ENCODE assay signal across 17 cellular contexts in genomic region chr6:143135326-143135725, GRCh38.
A peak's percentile ranks its signal among the peaks of the same experiment; 100 is the strongest.
DNase-seq lines count a peak whose midpoint lies in the region; ATAC-seq and TF ChIP-seq lines count a peak whose summit lies in the region.
"Had no signal": no experiment of that assay in that cellular context is flagged by ENCODE, and none has a peak within 500 bp of the region (broad histone marks: within the 10 kb centered on the region; RNA-seq: fewer than 3 reads in every experiment).

No MANE protein-coding gene starts in this region.

- peak; percentile 4 for DNase-seq in MCF 10A (ENCODE audit: unreplicated experiment)
- no peak for DNase-seq in breast epithelium (ENCODE audit: low spot score in 2 of 2)
- DNase-seq in astrocyte of the spinal cord (ENCODE audit: low read depth, low spot score), result peak; percentile 5
- peak; percentile 7 to 10 for DNase-seq in lung microvascular endothelial cell (ENCODE audit: low read depth in 2 of 2)
- no peak for DNase-seq in foreskin melanocyte
- no peak for DNase-seq in NCI-H1436 (lab: John Stamatoyannopoulos, UW)
- no peak for DNase-seq in NCI-H226
- DNase-seq: DND-41, NCI-H146, NCI-H2081 treated with DMSO at 0.1 percent for 48 hours, NCI-H510A treated with DMSO at 0.1 percent for 48 hours had no signal

- TF ChIP-seq POLR2A in breast epithelium (IDR thresholded peaks at IDR 0.05), result no peak

- peaks cover 6 to 15% of the 10 kb centered on the region in 2 donors for H3K9me3 ChIP-seq in breast epithelium

- no peak for ATAC-seq in GM21576 (IDR thresholded peaks at IDR 0.05; ENCODE audit: unreplicated experiment)
- ATAC-seq: A549, GM23338, HCT116 had no signal

- H3K36me3 Mint-ChIP-seq in MCF 10A (ENCODE audit: insufficient read depth, unreplicated experiment), result peaks cover 47% of the 10 kb centered on the region

- H3K4me3 ChIP-seq in breast epithelium (no peak overlapping the region), astrocyte of the spinal cord (ENCODE audit: low read depth, low read length) (no peak overlapping the region)
- H3K4me3 ChIP-seq: A549; BLaER1 treated with 17β-estradiol and CSF1 and Interleukin-3, amounts not matched to agents 10 nM and 100 nM; GM23338; K562 had no signal

- POLR2A ChIA-PET in MCF 10A (lab: Yijun Ruan, JAX), result interaction anchor here (0.6 kb wide), 1 partner anchor 229 kb away, joined by 3 read pairs; no protein-coding TSS in a partner anchor

- H3K27ac Mint-ChIP-seq in MCF 10A (ENCODE audit: low read depth, unreplicated experiment), result peak overlapping the region; percentile 9
- H3K27ac Mint-ChIP-seq: GM23338 had no signal

- no peaks in the 10 kb centered on the region for H3K4me1 ChIP-seq in breast epithelium
- H3K4me1 ChIP-seq: A549 had no signal

- no peak overlapping the region for H3K4me3 Mint-ChIP-seq in MCF 10A (ENCODE audit: unreplicated experiment)
- H3K4me3 Mint-ChIP-seq: GM23338 had no signal

- in situ Hi-C loops in astrocyte of the spinal cord (cut with HindIII; ENCODE audit: low sequenced_read_pairs), result no loop called here

- H3K27me3 ChIP-seq in breast epithelium, result no peaks in the 10 kb centered on the region
- H3K27me3 ChIP-seq: BLaER1 treated with 17β-estradiol and CSF1 and Interleukin-3, amounts not matched to agents 10 nM and 100 nM had no signal

- H3K4me1 Mint-ChIP-seq in MCF 10A (ENCODE audit: insufficient read depth, unreplicated experiment), result peaks cover 17% of the 10 kb centered on the region
- H3K4me1 Mint-ChIP-seq: GM23338 had no signal

- intact Hi-C loops in MCF 10A (cut with micrococcal nuclease), result no loop called here
- intact Hi-C loops in breast epithelium (cut with DNase I; ENCODE audit: low total_unique reads), result no loop called here

- CTCF ChIA-PET in MCF 10A (lab: Yijun Ruan, JAX), result no interaction called here

- H3K9me3 Mint-ChIP-seq in MCF 10A (ENCODE audit: unreplicated experiment), result peaks cover 6% of the 10 kb centered on the region

- TF ChIP-seq CTCF in MCF 10A (IDR thresholded peaks at IDR 0.05; ENCODE audit: unreplicated experiment), result no peak
- TF ChIP-seq CTCF in breast epithelium (IDR thresholded peaks at IDR 0.05), result no peak
- no peak for TF ChIP-seq CTCF in astrocyte of the spinal cord (IDR thresholded peaks at IDR 0.05; ENCODE audit: low read depth, low read length)

- BruUV-seq in MCF 10A (replicated peaks; lab: Mats Ljungman, UMichigan), result no TSS peak

- H3K27me3 Mint-ChIP-seq in MCF 10A (ENCODE audit: insufficient read depth, unreplicated experiment), result no peaks in the 10 kb centered on the region

- peaks cover 3% of the 10 kb centered on the region for H3K36me3 ChIP-seq in breast epithelium

- H3K27ac ChIP-seq in breast epithelium, result no peak overlapping the region
- H3K27ac ChIP-seq: A549; BLaER1 treated with 17β-estradiol and CSF1 and Interleukin-3, amounts not matched to agents 10 nM and 100 nM had no signal

Comparison
In these comparisons a context has a peak if more than half of its experiments do, and no peak if none do; other contexts are left out.
1. DNase-seq: peak in MCF 10A (single experiment), astrocyte of the spinal cord (single experiment) and lung microvascular endothelial cell (2 of 2); none in breast epithelium (0 of 2), foreskin melanocyte (single experiment), NCI-H1436 (single experiment) and NCI-H226 (single experiment).